26 cellular contexts compared by ENCODE assay signal in genomic region chr12:120172053-120172452, GRCh38.
"Had no signal": no experiment of that assay in that cellular context is flagged by ENCODE, and none has a peak within 500 bp of the region (broad histone marks: within the 10 kb centered on the region; RNA-seq: fewer than 3 reads in every experiment).

No MANE protein-coding gene starts in this region.

- H3K4me3 ChIP-seq: left ventricle myocardium inferior, lung, neural progenitor cell, right atrium auricular region, right lobe of liver, smooth muscle cell, tibial nerve, uterus had no signal

- H3K36me3 Mint-ChIP-seq: natural killer cell had no signal

- ATAC-seq: natural killer cell; right lobe of liver; stimulated activated naive B cell treated with anti-CD40 and anti-IgM and Interleukin-4, amounts not matched to agents 10 μg/mL and 1 μg/mL and 100 μg/mL, for 72 hours had no signal

- H3K27ac Mint-ChIP-seq: mesothelial cell of epicardium; naive B cell; natural killer cell; nephron progenitor cell; neural progenitor cell; progenitor cell of endocrine pancreas; stimulated activated naive B cell treated with anti-CD40 and anti-IgM and Interleukin-4, amounts not matched to agents 10 μg/mL and 1 μg/mL and 100 μg/mL, for 72 hours; stimulated activated naive CD8-positive, alpha-beta T cell treated with anti-CD3 and anti-CD28 coated beads, Interleukin-15, Interleukin-2, amounts not matched to agents 100 ng/mL and 50 ng/mL, for 24 hours; type B pancreatic cell had no signal

- H3K9me3 Mint-ChIP-seq: mesothelial cell of epicardium; naive B cell; natural killer cell; nephron progenitor cell; neural progenitor cell; stimulated activated naive B cell treated with anti-CD40 and anti-IgM and Interleukin-4, amounts not matched to agents 10 μg/mL and 1 μg/mL and 100 μg/mL, for 72 hours; stimulated activated naive CD8-positive, alpha-beta T cell treated with anti-CD3 and anti-CD28 coated beads, Interleukin-15, Interleukin-2, amounts not matched to agents 100 ng/mL and 50 ng/mL, for 24 hours; type B pancreatic cell had no signal

- H3K4me2 ChIP-seq: neural progenitor cell, smooth muscle cell had no signal

- H2AFZ ChIP-seq: neural progenitor cell, parathyroid adenoma had no signal

- DNase-seq: islet precursor cell; left ventricle myocardium inferior; mesendoderm; naive B cell; natural killer cell; nephron progenitor cell; occipital lobe; right lobe of liver; stimulated activated CD4-positive, alpha-beta T cell treated with anti-CD3 and anti-CD28 coated beads, Interleukin-1b, Interleukin-23, amount 100 ng/mL, for 48 hours; stimulated activated CD4-positive, alpha-beta T cell treated with anti-CD3 and anti-CD28 coated beads, Interleukin-2, amount 100 ng/mL, for 48 hours; stimulated activated CD4-positive, alpha-beta T cell treated with anti-CD3 and anti-CD28 coated beads, Interleukin-4, amount 100 ng/mL, for 4 hours; stimulated activated CD8-positive, alpha-beta memory T cell treated with anti-CD3 and anti-CD28 coated beads, Interleukin-4, amount 100 ng/mL, for 48 hours; stimulated activated naive B cell treated with anti-CD40 and anti-IgM and Interleukin-4, amounts not matched to agents 10 μg/mL and 1 μg/mL and 100 μg/mL, for 72 hours; substantia nigra; uterus had no signal

- H3K36me3 ChIP-seq: neural progenitor cell, uterus had no signal

- H3K27ac ChIP-seq: left ventricle myocardium inferior, neural progenitor cell, neutrophil, parathyroid adenoma, right atrium auricular region, right lobe of liver, tibial nerve, uterus had no signal

- H3K4me1 Mint-ChIP-seq: mesothelial cell of epicardium, nephron progenitor cell, neural progenitor cell had no signal

- H3K27me3 ChIP-seq: neural progenitor cell, neutrophil, right atrium auricular region, right lobe of liver, tibial nerve, uterus had no signal

- H3K4me1 ChIP-seq: left ventricle myocardium inferior, neural progenitor cell, parathyroid adenoma, right atrium auricular region, right lobe of liver, tibial nerve, uterus had no signal

- H3K4me3 Mint-ChIP-seq: mesothelial cell of epicardium; naive B cell; natural killer cell; nephron progenitor cell; neural progenitor cell; stimulated activated naive B cell treated with anti-CD40 and anti-IgM and Interleukin-4, amounts not matched to agents 10 μg/mL and 1 μg/mL and 100 μg/mL, for 72 hours; stimulated activated naive CD8-positive, alpha-beta T cell treated with anti-CD3 and anti-CD28 coated beads, Interleukin-15, Interleukin-2, amounts not matched to agents 100 ng/mL and 50 ng/mL, for 24 hours; type B pancreatic cell had no signal

- H3K27me3 Mint-ChIP-seq: naive B cell; progenitor cell of endocrine pancreas; stimulated activated naive B cell treated with anti-CD40 and anti-IgM and Interleukin-4, amounts not matched to agents 10 μg/mL and 1 μg/mL and 100 μg/mL, for 72 hours; stimulated activated naive CD8-positive, alpha-beta T cell treated with anti-CD3 and anti-CD28 coated beads, Interleukin-15, Interleukin-2, amounts not matched to agents 100 ng/mL and 50 ng/mL, for 24 hours; type B pancreatic cell had no signal
